Comparison of ENCODE assay signal across 1 cellular context in the genomic region with DNA sequence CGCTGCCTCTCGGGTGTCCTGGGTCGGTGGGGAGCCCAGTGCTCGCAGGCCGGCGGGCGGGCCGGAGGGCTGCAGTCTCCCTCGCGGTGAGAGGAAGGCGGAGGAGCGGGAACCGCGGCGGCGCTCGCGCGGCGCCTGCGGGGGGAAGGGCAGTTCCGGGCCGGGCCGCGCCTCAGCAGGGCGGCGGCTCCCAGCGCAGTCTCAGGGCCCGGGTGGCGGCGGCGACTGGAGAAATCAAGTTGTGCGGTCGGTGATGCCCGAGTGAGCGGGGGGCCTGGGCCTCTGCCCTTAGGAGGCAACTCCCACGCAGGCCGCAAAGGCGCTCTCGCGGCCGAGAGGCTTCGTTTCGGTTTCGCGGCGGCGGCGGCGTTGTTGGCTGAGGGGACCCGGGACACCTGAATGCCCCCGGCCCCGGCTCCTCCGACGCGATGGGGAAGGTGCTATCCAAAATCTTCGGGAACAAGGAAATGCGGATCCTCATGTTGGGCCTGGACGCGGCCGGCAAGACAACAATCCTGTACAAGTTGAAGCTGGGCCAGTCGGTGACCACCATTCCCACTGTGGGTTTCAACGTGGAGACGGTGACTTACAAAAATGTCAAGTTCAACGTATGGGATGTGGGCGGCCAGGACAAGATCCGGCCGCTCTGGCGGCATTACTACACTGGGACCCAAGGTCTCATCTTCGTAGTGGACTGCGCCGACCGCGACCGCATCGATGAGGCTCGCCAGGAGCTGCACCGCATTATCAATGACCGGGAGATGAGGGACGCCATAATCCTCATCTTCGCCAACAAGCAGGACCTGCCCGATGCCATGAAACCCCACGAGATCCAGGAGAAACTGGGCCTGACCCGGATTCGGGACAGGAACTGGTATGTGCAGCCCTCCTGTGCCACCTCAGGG.
TF ChIP-seq lines count a peak whose summit lies in the region.

No MANE protein-coding gene starts in this region.

TF ChIP-seq in K562, 482 proteins besides CTCF, POLR2A, EP300 and RAD21 (continued from another document and continues in another):
- TF ChIP-seq, protein P1, sequence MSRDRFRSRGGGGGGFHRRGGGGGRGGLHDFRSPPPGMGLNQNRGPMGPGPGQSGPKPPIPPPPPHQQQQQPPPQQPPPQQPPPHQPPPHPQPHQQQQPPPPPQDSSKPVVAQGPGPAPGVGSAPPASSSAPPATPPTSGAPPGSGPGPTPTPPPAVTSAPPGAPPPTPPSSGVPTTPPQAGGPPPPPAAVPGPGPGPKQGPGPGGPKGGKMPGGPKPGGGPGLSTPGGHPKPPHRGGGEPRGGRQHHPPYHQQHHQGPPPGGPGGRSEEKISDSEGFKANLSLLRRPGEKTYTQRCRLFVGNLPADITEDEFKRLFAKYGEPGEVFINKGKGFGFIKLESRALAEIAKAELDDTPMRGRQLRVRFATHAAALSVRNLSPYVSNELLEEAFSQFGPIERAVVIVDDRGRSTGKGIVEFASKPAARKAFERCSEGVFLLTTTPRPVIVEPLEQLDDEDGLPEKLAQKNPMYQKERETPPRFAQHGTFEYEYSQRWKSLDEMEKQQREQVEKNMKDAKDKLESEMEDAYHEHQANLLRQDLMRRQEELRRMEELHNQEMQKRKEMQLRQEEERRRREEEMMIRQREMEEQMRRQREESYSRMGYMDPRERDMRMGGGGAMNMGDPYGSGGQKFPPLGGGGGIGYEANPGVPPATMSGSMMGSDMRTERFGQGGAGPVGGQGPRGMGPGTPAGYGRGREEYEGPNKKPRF (IDR thresholded peaks at IDR 0.05; ENCODE audit: low read depth, low read length): no peak
- TF ChIP-seq ZSCAN32 (CRISPR knock-in tag; IDR thresholded peaks at IDR 0.05): no peak
- TF ChIP-seq, protein P2, sequence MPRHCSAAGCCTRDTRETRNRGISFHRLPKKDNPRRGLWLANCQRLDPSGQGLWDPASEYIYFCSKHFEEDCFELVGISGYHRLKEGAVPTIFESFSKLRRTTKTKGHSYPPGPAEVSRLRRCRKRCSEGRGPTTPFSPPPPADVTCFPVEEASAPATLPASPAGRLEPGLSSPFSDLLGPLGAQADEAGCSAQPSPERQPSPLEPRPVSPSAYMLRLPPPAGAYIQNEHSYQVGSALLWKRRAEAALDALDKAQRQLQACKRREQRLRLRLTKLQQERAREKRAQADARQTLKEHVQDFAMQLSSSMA (CRISPR knock-in tag; IDR thresholded peaks at IDR 0.05): no peak
- TF ChIP-seq, protein P3, sequence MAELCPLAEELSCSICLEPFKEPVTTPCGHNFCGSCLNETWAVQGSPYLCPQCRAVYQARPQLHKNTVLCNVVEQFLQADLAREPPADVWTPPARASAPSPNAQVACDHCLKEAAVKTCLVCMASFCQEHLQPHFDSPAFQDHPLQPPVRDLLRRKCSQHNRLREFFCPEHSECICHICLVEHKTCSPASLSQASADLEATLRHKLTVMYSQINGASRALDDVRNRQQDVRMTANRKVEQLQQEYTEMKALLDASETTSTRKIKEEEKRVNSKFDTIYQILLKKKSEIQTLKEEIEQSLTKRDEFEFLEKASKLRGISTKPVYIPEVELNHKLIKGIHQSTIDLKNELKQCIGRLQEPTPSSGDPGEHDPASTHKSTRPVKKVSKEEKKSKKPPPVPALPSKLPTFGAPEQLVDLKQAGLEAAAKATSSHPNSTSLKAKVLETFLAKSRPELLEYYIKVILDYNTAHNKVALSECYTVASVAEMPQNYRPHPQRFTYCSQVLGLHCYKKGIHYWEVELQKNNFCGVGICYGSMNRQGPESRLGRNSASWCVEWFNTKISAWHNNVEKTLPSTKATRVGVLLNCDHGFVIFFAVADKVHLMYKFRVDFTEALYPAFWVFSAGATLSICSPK (IDR thresholded peaks at IDR 0.05; ENCODE audit: borderline replicate concordance): no peak
- no peak for TF ChIP-seq ZC3H8 (IDR thresholded peaks at IDR 0.05)
- TF ChIP-seq, protein P4, sequence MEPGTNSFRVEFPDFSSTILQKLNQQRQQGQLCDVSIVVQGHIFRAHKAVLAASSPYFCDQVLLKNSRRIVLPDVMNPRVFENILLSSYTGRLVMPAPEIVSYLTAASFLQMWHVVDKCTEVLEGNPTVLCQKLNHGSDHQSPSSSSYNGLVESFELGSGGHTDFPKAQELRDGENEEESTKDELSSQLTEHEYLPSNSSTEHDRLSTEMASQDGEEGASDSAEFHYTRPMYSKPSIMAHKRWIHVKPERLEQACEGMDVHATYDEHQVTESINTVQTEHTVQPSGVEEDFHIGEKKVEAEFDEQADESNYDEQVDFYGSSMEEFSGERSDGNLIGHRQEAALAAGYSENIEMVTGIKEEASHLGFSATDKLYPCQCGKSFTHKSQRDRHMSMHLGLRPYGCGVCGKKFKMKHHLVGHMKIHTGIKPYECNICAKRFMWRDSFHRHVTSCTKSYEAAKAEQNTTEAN (CRISPR knock-in tag; IDR thresholded peaks at IDR 0.05): no peak
- TF ChIP-seq ETV5 (CRISPR knock-in tag; IDR thresholded peaks at IDR 0.05; ENCODE audit: low read depth): 0 out of 2 replicates have a peak, but pooled peaks have one; percentile 23
- 0 out of 4 replicates have a peak, but pooled peaks of 1 of the 2 experiments have one; percentile 9 for TF ChIP-seq ETV6 (IDR thresholded peaks at IDR 0.05; ENCODE audit: borderline replicate concordance in 1 of 2, low read depth in 2 of 2, low read length in 1 of 2)
- no peak for TF ChIP-seq ETV6 (CRISPR knock-in tag; IDR thresholded peaks at IDR 0.05; ENCODE audit: borderline replicate concordance)
- TF ChIP-seq CBX8 (IDR thresholded peaks at IDR 0.05; ENCODE audit: borderline replicate concordance, extremely low read depth, low read depth, low read length, poor library complexity, severe bottlenecking): no peak
- no peak for TF ChIP-seq CREB1 (IDR thresholded peaks at IDR 0.05)
- no peak for TF ChIP-seq CREB1 (CRISPR knock-in tag; IDR thresholded peaks at IDR 0.05)
- no peak for TF ChIP-seq SNRNP70 (optimal IDR thresholded peaks at IDR 0.05; ENCODE audit: low read depth, low read length)
- TF ChIP-seq, protein P5, sequence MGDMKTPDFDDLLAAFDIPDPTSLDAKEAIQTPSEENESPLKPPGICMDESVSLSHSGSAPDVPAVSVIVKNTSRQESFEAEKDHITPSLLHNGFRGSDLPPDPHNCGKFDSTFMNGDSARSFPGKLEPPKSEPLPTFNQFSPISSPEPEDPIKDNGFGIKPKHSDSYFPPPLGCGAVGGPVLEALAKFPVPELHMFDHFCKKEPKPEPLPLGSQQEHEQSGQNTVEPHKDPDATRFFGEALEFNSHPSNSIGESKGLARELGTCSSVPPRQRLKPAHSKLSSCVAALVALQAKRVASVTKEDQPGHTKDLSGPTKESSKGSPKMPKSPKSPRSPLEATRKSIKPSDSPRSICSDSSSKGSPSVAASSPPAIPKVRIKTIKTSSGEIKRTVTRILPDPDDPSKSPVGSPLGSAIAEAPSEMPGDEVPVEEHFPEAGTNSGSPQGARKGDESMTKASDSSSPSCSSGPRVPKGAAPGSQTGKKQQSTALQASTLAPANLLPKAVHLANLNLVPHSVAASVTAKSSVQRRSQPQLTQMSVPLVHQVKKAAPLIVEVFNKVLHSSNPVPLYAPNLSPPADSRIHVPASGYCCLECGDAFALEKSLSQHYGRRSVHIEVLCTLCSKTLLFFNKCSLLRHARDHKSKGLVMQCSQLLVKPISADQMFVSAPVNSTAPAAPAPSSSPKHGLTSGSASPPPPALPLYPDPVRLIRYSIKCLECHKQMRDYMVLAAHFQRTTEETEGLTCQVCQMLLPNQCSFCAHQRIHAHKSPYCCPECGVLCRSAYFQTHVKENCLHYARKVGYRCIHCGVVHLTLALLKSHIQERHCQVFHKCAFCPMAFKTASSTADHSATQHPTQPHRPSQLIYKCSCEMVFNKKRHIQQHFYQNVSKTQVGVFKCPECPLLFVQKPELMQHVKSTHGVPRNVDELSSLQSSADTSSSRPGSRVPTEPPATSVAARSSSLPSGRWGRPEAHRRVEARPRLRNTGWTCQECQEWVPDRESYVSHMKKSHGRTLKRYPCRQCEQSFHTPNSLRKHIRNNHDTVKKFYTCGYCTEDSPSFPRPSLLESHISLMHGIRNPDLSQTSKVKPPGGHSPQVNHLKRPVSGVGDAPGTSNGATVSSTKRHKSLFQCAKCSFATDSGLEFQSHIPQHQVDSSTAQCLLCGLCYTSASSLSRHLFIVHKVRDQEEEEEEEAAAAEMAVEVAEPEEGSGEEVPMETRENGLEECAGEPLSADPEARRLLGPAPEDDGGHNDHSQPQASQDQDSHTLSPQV (IDR thresholded peaks at IDR 0.05): no peak
- no peak for TF ChIP-seq TGIF2 (CRISPR knock-in tag; IDR thresholded peaks at IDR 0.05)
- TF ChIP-seq, protein P6, sequence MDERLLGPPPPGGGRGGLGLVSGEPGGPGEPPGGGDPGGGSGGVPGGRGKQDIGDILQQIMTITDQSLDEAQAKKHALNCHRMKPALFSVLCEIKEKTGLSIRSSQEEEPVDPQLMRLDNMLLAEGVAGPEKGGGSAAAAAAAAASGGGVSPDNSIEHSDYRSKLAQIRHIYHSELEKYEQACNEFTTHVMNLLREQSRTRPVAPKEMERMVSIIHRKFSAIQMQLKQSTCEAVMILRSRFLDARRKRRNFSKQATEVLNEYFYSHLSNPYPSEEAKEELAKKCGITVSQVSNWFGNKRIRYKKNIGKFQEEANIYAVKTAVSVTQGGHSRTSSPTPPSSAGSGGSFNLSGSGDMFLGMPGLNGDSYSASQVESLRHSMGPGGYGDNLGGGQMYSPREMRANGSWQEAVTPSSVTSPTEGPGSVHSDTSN (CRISPR knock-in tag; IDR thresholded peaks at IDR 0.05; ENCODE audit: low read depth): no peak
- TF ChIP-seq, protein P6 (tag; conservative IDR thresholded peaks at IDR 0.05; ENCODE audit: low read depth): no peak
- no peak for TF ChIP-seq JUND (IDR thresholded peaks at IDR 0.05; ENCODE audit: borderline replicate concordance, low read depth, low read length)
- TF ChIP-seq JUND (tag; IDR thresholded peaks at IDR 0.05; ENCODE audit: borderline replicate concordance, low read depth, low read length): no peak
- TF ChIP-seq HLTF (IDR thresholded peaks at IDR 0.05): no peak
- TF ChIP-seq NFYB (IDR thresholded peaks at IDR 0.05; ENCODE audit: extremely low read depth, insufficient read length): no peak
- TF ChIP-seq NFE2L1 (tag; IDR thresholded peaks at IDR 0.05; ENCODE audit: borderline replicate concordance, low read depth): no peak
- TF ChIP-seq HMG20B (CRISPR knock-in tag; IDR thresholded peaks at IDR 0.05): no peak
- no peak for TF ChIP-seq CBFA2T2 (conservative IDR thresholded peaks at IDR 0.05)
- no peak for TF ChIP-seq KLF6 (CRISPR knock-in tag; IDR thresholded peaks at IDR 0.05; ENCODE audit: borderline replicate concordance)
- no peak for TF ChIP-seq CBX1 (IDR thresholded peaks at IDR 0.05; ENCODE audit: low read depth)
- TF ChIP-seq, protein P7, sequence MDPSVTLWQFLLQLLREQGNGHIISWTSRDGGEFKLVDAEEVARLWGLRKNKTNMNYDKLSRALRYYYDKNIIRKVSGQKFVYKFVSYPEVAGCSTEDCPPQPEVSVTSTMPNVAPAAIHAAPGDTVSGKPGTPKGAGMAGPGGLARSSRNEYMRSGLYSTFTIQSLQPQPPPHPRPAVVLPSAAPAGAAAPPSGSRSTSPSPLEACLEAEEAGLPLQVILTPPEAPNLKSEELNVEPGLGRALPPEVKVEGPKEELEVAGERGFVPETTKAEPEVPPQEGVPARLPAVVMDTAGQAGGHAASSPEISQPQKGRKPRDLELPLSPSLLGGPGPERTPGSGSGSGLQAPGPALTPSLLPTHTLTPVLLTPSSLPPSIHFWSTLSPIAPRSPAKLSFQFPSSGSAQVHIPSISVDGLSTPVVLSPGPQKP (CRISPR knock-in tag; IDR thresholded peaks at IDR 0.05): no peak
- TF ChIP-seq OTX1 (CRISPR knock-in tag; IDR thresholded peaks at IDR 0.05): no peak
- no peak for TF ChIP-seq CAMTA2 (CRISPR knock-in tag; conservative IDR thresholded peaks at IDR 0.05)
- TF ChIP-seq, protein P8, sequence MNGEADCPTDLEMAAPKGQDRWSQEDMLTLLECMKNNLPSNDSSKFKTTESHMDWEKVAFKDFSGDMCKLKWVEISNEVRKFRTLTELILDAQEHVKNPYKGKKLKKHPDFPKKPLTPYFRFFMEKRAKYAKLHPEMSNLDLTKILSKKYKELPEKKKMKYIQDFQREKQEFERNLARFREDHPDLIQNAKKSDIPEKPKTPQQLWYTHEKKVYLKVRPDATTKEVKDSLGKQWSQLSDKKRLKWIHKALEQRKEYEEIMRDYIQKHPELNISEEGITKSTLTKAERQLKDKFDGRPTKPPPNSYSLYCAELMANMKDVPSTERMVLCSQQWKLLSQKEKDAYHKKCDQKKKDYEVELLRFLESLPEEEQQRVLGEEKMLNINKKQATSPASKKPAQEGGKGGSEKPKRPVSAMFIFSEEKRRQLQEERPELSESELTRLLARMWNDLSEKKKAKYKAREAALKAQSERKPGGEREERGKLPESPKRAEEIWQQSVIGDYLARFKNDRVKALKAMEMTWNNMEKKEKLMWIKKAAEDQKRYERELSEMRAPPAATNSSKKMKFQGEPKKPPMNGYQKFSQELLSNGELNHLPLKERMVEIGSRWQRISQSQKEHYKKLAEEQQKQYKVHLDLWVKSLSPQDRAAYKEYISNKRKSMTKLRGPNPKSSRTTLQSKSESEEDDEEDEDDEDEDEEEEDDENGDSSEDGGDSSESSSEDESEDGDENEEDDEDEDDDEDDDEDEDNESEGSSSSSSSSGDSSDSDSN (IDR thresholded peaks at IDR 0.05; ENCODE audit: borderline replicate concordance in 1 of 2, low read depth in 2 of 2, low read length in 2 of 2): peak in 1 of 2 experiments; percentile 45; a peak in 2 of 4 replicates
- TF ChIP-seq KLF1 (tag; IDR thresholded peaks at IDR 0.05): 0 out of 2 replicates have a peak, but pooled peaks have one; percentile 70
- TF ChIP-seq, protein P9, sequence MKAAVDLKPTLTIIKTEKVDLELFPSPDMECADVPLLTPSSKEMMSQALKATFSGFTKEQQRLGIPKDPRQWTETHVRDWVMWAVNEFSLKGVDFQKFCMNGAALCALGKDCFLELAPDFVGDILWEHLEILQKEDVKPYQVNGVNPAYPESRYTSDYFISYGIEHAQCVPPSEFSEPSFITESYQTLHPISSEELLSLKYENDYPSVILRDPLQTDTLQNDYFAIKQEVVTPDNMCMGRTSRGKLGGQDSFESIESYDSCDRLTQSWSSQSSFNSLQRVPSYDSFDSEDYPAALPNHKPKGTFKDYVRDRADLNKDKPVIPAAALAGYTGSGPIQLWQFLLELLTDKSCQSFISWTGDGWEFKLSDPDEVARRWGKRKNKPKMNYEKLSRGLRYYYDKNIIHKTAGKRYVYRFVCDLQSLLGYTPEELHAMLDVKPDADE (conservative IDR thresholded peaks at IDR 0.05; ENCODE audit: control insufficient read depth, low read depth, low read length): 0 out of 2 replicates have a peak, but pooled peaks have one; percentile 20
- TF ChIP-seq CEBPG (CRISPR knock-in tag; IDR thresholded peaks at IDR 0.05): no peak
- TF ChIP-seq CEBPG (tag; conservative IDR thresholded peaks at IDR 0.05 in 1 of 2, IDR thresholded peaks at IDR 0.05 in 1 of 2): no peak
